In the genomic region with DNA sequence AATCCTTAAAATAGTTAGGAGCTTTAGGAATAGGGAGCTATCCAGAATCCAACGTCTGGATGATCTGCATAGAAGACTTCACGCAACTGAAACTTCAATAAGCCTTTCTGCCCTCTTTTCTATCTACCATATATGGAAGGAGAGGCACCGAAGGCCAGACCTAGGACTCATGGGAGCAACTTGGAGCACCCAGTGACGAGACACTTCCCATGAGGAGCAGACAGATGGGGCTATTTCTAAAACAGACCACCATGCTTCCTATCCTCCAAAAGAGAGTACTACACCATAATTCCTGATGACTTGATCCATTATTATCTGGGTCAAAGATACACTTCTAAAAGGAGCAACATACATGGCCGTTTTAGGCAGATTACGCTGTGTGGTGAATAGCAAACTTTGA, we compare ENCODE assay signal across 16 cellular contexts. TPM values are rescaled to one million over a fixed set of nuclear protein-coding genes. Genes with fewer than 3 reads are reported as not detected.
DNase-seq lines count a peak whose midpoint lies in the region; ATAC-seq, FAIRE-seq and TF ChIP-seq lines count a peak whose summit lies in the region.
"Had no signal": no experiment of that assay in that cellular context is flagged by ENCODE, and none has a peak within 500 bp of the region (broad histone marks: within the 10 kb centered on the region; RNA-seq: fewer than 3 reads in every experiment).

No MANE protein-coding gene starts in this region.

- H2BK120ac ChIP-seq in H1 (replicated peaks; ENCODE audit: low read depth, low read length) = no peak overlapping the region
- no peak overlapping the region for H2BK120ac ChIP-seq in mesendoderm (ENCODE audit: low read depth, low read length)

- H3K4me3 ChIP-seq in H1 (ENCODE audit: extremely low read depth in 1 of 4, insufficient read depth in 2 of 4, low read depth in 3 of 4, low read length in 4 of 4) = no peak overlapping the region
- no peak overlapping the region for H3K4me3 ChIP-seq in mesendoderm (ENCODE audit: low read length)
- H3K4me3 ChIP-seq: GM23338 had no signal

- no peaks in the 10 kb centered on the region for H3K23me2 ChIP-seq in H1 (ENCODE audit: low read depth, low read length)

- WGBS in H1 (ENCODE audit: extremely low coverage in 1 of 2, insufficient coverage in 1 of 2, insufficient read length in 1 of 2, insufficient replicate concordance in 2 of 2, low coverage in 1 of 2, low lambda C conversion rate in 2 of 2, missing lambda C conversion rate in 1 of 2), 2 experiments = 89% methylated on average over 6 of the region's 6 CpGs; no CpG with 5 or more reads in 1 of the 2 experiments
- no CpG with 5 or more reads among the region's 6 CpGs for WGBS in mesendoderm (ENCODE audit: extremely low coverage, insufficient coverage, low lambda C conversion rate)

- H3K27me3 Mint-ChIP-seq in WTC11 (ENCODE audit: low read depth) = no peaks in the 10 kb centered on the region
- H3K27me3 Mint-ChIP-seq: CD4-positive, alpha-beta memory T cell had no signal

- CTCF ChIA-PET in WTC11 (lab: Charles Lee) (no interaction called here), H1 (lab: Charles Lee; ENCODE audit: partially characterized antibody) (interaction anchor here (1.9 kb wide), 1 partner anchor 16 kb away, joined by 6 read pairs; no protein-coding TSS in a partner anchor)

- H2BK12ac ChIP-seq in H1 (ENCODE audit: low read depth, low read length) = no peak overlapping the region

- H3K9me3 ChIP-seq in H1 (ENCODE audit: insufficient read depth in 2 of 2, low read depth in 1 of 2, low read length in 1 of 2) = no peaks in the 10 kb centered on the region; a peak in 1 of 4 replicates

- H2BK15ac ChIP-seq in H1 (ENCODE audit: low read length) (no peak overlapping the region), mesendoderm (replicated peaks; ENCODE audit: low read depth) (no peak overlapping the region)

- H3K4me2 ChIP-seq in H1 (ENCODE audit: insufficient read depth in 1 of 2, low read depth in 2 of 2, low read length in 2 of 2) = no peak overlapping the region
- H3K4me2 ChIP-seq in mesendoderm (ENCODE audit: low read length) = no peak overlapping the region
- H3K4me2 ChIP-seq: GM23338 had no signal

- no peak overlapping the region for H2AFZ ChIP-seq in H1 (ENCODE audit: low read length)
- H2AFZ ChIP-seq: GM23338 had no signal

- H2BK5ac ChIP-seq in H1 (ENCODE audit: low read depth, low read length) (no peak overlapping the region), mesendoderm (ENCODE audit: low read length) (no peak overlapping the region)

- no peaks in the 10 kb centered on the region for H3K9me3 Mint-ChIP-seq in WTC11
- H3K9me3 Mint-ChIP-seq: CD4-positive, alpha-beta memory T cell; GM23338 had no signal

- no peak overlapping the region for H3K23ac ChIP-seq in H1 (ENCODE audit: insufficient read length)
- no peak overlapping the region for H3K23ac ChIP-seq in mesendoderm (ENCODE audit: low read length)

- TF ChIP-seq RAD21 in H1 (IDR thresholded peaks at IDR 0.05 in 1 of 2, conservative IDR thresholded peaks at IDR 0.05 in 1 of 2; ENCODE audit: low read depth in 2 of 2, low read length in 2 of 2) = no peak; a peak in 1 of 4 replicates

- TF ChIP-seq CTCF in WTC11 (IDR thresholded peaks at IDR 0.05) = no peak
- TF ChIP-seq CTCF in H1 (IDR thresholded peaks at IDR 0.05; ENCODE audit: control extremely low read depth in 1 of 3, insufficient read depth in 1 of 3, low read depth in 1 of 3, low read length in 3 of 3) = peak in 2 of 3 experiments; percentile 16 to 19; a peak in 2 of 4 replicates

- no peak overlapping the region for H4K5ac ChIP-seq in H1 (ENCODE audit: insufficient read length, low read depth, low read length)
- H4K5ac ChIP-seq in mesendoderm (ENCODE audit: low read length) = no peak overlapping the region

- peaks cover 16% of the 10 kb centered on the region for H3K36me3 Mint-ChIP-seq in WTC11

- POLR2A ChIA-PET in WTC11 (lab: Charles Lee) = no interaction called here
- POLR2A ChIA-PET in H1 (lab: Charles Lee; ENCODE audit: partially characterized antibody) = no interaction called here

- no peaks in the 10 kb centered on the region for H3K79me2 ChIP-seq in H1 (ENCODE audit: control insufficient read depth in 1 of 2, insufficient read depth in 2 of 2, low read length in 2 of 2)
- H3K79me2 ChIP-seq in mesendoderm (ENCODE audit: control insufficient read depth, insufficient read depth, low read length) = no peaks in the 10 kb centered on the region

- no peak for TF ChIP-seq EP300 in H1 (IDR thresholded peaks at IDR 0.05; ENCODE audit: borderline replicate concordance in 1 of 2, low read depth in 2 of 2, low read length in 2 of 2)

- no peak overlapping the region for H3K14ac ChIP-seq in H1 (ENCODE audit: insufficient read length)

- H2BK20ac ChIP-seq in H1 (ENCODE audit: low read length) = no peak overlapping the region

- peak; percentile 41; the same call in 1 of the 2 replicates for ATAC-seq in WTC11
- ATAC-seq: GM23338 had no signal

- H3K36me3 ChIP-seq in H1 (ENCODE audit: control insufficient read depth in 2 of 4, insufficient read depth in 4 of 4, low read length in 3 of 4) (peaks cover 0 to 7% (median 2%) of the 10 kb centered on the region in 4 experiments; a peak in 2 of 8 replicates), mesendoderm (ENCODE audit: control insufficient read depth, insufficient read depth, low read length) (no peaks in the 10 kb centered on the region)

- no peak for TF ChIP-seq POLR2A in H1 (IDR thresholded peaks at IDR 0.05; ENCODE audit: control extremely low read depth in 1 of 2, low read depth in 2 of 2, low read length in 2 of 2)

- no peak for FAIRE-seq in H1 (lab: Jason Lieb, UNC)
- FAIRE-seq: G401.6, H54 had no signal

- no peak overlapping the region for H3K4me3 Mint-ChIP-seq in WTC11
- H3K4me3 Mint-ChIP-seq: CD4-positive, alpha-beta memory T cell; GM23338 had no signal

- H3K4me1 ChIP-seq in H1 (replicated peaks in 1 of 4; ENCODE audit: control insufficient read depth in 3 of 4, insufficient read depth in 4 of 4, low read length in 3 of 4) (no peaks in the 10 kb centered on the region), mesendoderm (ENCODE audit: control insufficient read depth, low read depth, low read length) (no peaks in the 10 kb centered on the region)

- H4K91ac ChIP-seq in H1 (replicated peaks; ENCODE audit: insufficient read length, low read length) = no peak overlapping the region

- no peaks in the 10 kb centered on the region for H3K4me1 Mint-ChIP-seq in WTC11
- H3K4me1 Mint-ChIP-seq: GM23338 had no signal

- no peaks in the 10 kb centered on the region for H3K79me1 ChIP-seq in H1 (ENCODE audit: low read depth, low read length)
- no peaks in the 10 kb centered on the region for H3K79me1 ChIP-seq in mesendoderm (ENCODE audit: low read length)

- H3K4ac ChIP-seq in H1 (replicated peaks; ENCODE audit: insufficient read length, low read depth, low read length) = no peak overlapping the region
- H3K4ac ChIP-seq in mesendoderm (ENCODE audit: low read depth, low read length) = no peak overlapping the region

- H2AK5ac ChIP-seq in H1 (ENCODE audit: low read depth, low read length) = no peak overlapping the region
- no peak overlapping the region for H2AK5ac ChIP-seq in mesendoderm (ENCODE audit: low read length)

- H4K8ac ChIP-seq in H1 (ENCODE audit: extremely low read depth, insufficient read depth, low read length) (no peak overlapping the region), mesendoderm (ENCODE audit: low read depth, low read length) (no peak overlapping the region)

- H3K27ac ChIP-seq in H1 (ENCODE audit: low read depth, low read length) (no peak overlapping the region), mesendoderm (ENCODE audit: low read depth, low read length) (no peak overlapping the region)

- DNase-seq in WTC11 (ENCODE audit: low spot score) (no peak), H1 (ENCODE audit: low read depth in 1 of 2, low spot score in 2 of 2) (no peak), mesendoderm (peak; percentile 19), NCI-H2107 (lab: John Stamatoyannopoulos, UW) (no peak)
- DNase-seq in activated CD4-positive, alpha-beta T cell treated with anti-CD3 and anti-CD28 coated beads for 1 hour = no peak
- no peak for DNase-seq in activated CD8-positive, alpha-beta memory T cell treated with anti-CD3 and anti-CD28 coated beads for 24 hours
- DNase-seq: C1 segment of cervical spinal cord; Calu3; CD4-positive, alpha-beta memory T cell; COR-L47; DMS153; DND-41; HCEC 1CT had no signal

- no peak overlapping the region for H3K27ac Mint-ChIP-seq in WTC11
- H3K27ac Mint-ChIP-seq: GM23338 had no signal

- no peak overlapping the region for H3K18ac ChIP-seq in H1 (ENCODE audit: extremely low read depth, low read length)
- H3K18ac ChIP-seq in mesendoderm (ENCODE audit: low read length) = no peak overlapping the region

- H3K9ac ChIP-seq in H1 (replicated peaks in 1 of 4; ENCODE audit: extremely low read depth in 1 of 4, low read depth in 3 of 4, low read length in 3 of 4) (no peak overlapping the region), mesendoderm (ENCODE audit: low read length) (no peak overlapping the region)

- H3K56ac ChIP-seq in H1 (replicated peaks; ENCODE audit: insufficient read length, low read depth, low read length) (no peak overlapping the region), mesendoderm (ENCODE audit: low read length) (no peak overlapping the region)

- no peaks in the 10 kb centered on the region for H3K27me3 ChIP-seq in H1 (replicated peaks in 1 of 4; ENCODE audit: control insufficient read depth in 3 of 4, extremely low read depth in 1 of 4, insufficient read depth in 3 of 4, low read length in 3 of 4)
- no peaks in the 10 kb centered on the region for H3K27me3 ChIP-seq in mesendoderm (ENCODE audit: insufficient read depth, low read length, poor library complexity)

- H4K20me1 ChIP-seq in H1 (replicated peaks in 1 of 2; ENCODE audit: control insufficient read depth in 1 of 2, insufficient read depth in 2 of 2, low read length in 2 of 2) = no peaks in the 10 kb centered on the region

TF ChIP-seq in WTC11, 78 proteins besides CTCF, POLR2A, EP300 and RAD21 (continues in another document):
- no peak for TF ChIP-seq CREB1 (CRISPR knock-in tag; IDR thresholded peaks at IDR 0.05)

TF ChIP-seq in H1, 55 proteins besides CTCF, POLR2A, EP300 and RAD21 (continues in another document):
- no peak for TF ChIP-seq TAF7 (optimal IDR thresholded peaks at IDR 0.05; ENCODE audit: borderline replicate concordance, low read depth, low read length)
- TF ChIP-seq CREB1 (IDR thresholded peaks at IDR 0.05) = no peak
- TF ChIP-seq BRCA1 (IDR thresholded peaks at IDR 0.05; ENCODE audit: low read depth, low read length) = no peak
- no peak for TF ChIP-seq TAF1 (IDR thresholded peaks at IDR 0.05; ENCODE audit: low read depth, low read length)

RNA-seq across cellular contexts. Expression of gene RPP40, which starts 6.0 kb away (rescaled TPM):
- total RNA-seq in WTC11 (2021) = 10.1 to 12.2 TPM (median 10.9 TPM) in 3 replicates
- total RNA-seq in H1 (2021; fragmentation: NEBNext Ultra II Directional; extraction: Animal tissue kit (Norgen Biotek cat#: 25700)) = 15.7 and 17.1 TPM in 2 replicates
- polyA plus RNA-seq in H1 (2011; rRNA removed) = 5.1 and 7.0 TPM in 2 replicates
- 8.8 TPM for polyA plus RNA-seq in H1 (2011; cell fraction: cytosol; rRNA removed)
- polyA plus RNA-seq in H1 (2011; cell fraction: nucleus; rRNA removed) = 3.6 TPM
- polyA plus RNA-seq in H1 (2012, experiment 1 of 2) = 10.1 to 15.2 TPM (median 10.3 TPM) in 4 replicates
- polyA plus RNA-seq in H1 (2012, experiment 2 of 2) = 7.5 TPM
- 10.9 TPM for polyA plus RNA-seq in H1 (2013, experiment 1 of 2)
- polyA plus RNA-seq in H1 (2013, experiment 2 of 2) = 12.1 TPM
- polyA minus RNA-seq in H1 (2011; rRNA and poly(A)+ RNA removed) = 3.3 and 4.9 TPM in 2 replicates
- 4.3 TPM for polyA minus RNA-seq in H1 (2011; cell fraction: cytosol; rRNA and poly(A)+ RNA removed)
- 4.4 TPM for polyA minus RNA-seq in H1 (2011; cell fraction: nucleus; rRNA and poly(A)+ RNA removed)
- polyA plus RNA-seq in mesendoderm (2013, experiment 1 of 2) = 20.2 TPM
- 18.5 TPM for polyA plus RNA-seq in mesendoderm (2013, experiment 2 of 2)

Comparison
In these comparisons a context has a peak if more than half of its experiments do, and no peak if none do; other contexts are left out.
1. Of the 9 proteins assayed by ChIP-seq in both WTC11 and H1: peak only in WTC11: none; only in H1: CTCF; in both: none; in neither: 8.